In genomic region chr11:78364128-78364751, GRCh38 we compare ENCODE assay signal across 16 cellular contexts. TPM values are rescaled to one million over a fixed set of nuclear protein-coding genes. Genes with fewer than 3 reads are reported as not detected.
DNase-seq lines count a peak whose midpoint lies in the region; ATAC-seq, FAIRE-seq and TF ChIP-seq lines count a peak whose summit lies in the region.
"Had no signal": no experiment of that assay in that cellular context is flagged by ENCODE, and none has a peak within 500 bp of the region (broad histone marks: within the 10 kb centered on the region; RNA-seq: fewer than 3 reads in every experiment).

No MANE protein-coding gene starts in this region.

- peaks cover 31% of the 10 kb centered on the region for H3K4me1 ChIP-seq in HUES6 (ENCODE audit: control insufficient read depth, insufficient read depth, low read length)
- H3K4me1 ChIP-seq in endodermal cell (ENCODE audit: control insufficient read depth, insufficient read depth, low read length), result peaks cover 3% of the 10 kb centered on the region

- H3K36me3 ChIP-seq in HUES6 (ENCODE audit: control insufficient read depth, insufficient read depth, low read length) (no peaks in the 10 kb centered on the region), endodermal cell (ENCODE audit: control insufficient read depth, insufficient read depth, low read length) (no peaks in the 10 kb centered on the region)
- H3K36me3 ChIP-seq: HAP-1, SJCRH30 had no signal

- WGBS in endodermal cell (ENCODE audit: insufficient coverage in 1 of 2, insufficient read length in 1 of 2), 2 experiments, result 76 to 91% methylated on average over 2 to 3 of the region's 3 CpGs

- no peak overlapping the region for H3K9ac ChIP-seq in HUES6 (ENCODE audit: low read length)
- H3K9ac ChIP-seq in endodermal cell (ENCODE audit: extremely low read depth, low read length, poor library complexity, severe bottlenecking), result no peak overlapping the region

- DNase-seq in D721Med (ENCODE audit: insufficient read length, low spot score) (no peak), endodermal cell (no peak), nephron progenitor cell (no peak), GOT3 (lab: John Stamatoyannopoulos, UW) (no peak), HUDEP-2 (lab: John Stamatoyannopoulos, UW; ENCODE audit: unreplicated experiment in 76 of 76) (no peak)
- no peak for DNase-seq in activated CD4-positive, alpha-beta memory T cell treated with anti-CD3 and anti-CD28 coated beads for 36 hours
- DNase-seq: DMS153, NCI-H1417 treated with DMSO at 0.1 percent for 48 hours, NCI-H1930, NCI-H2171, NCI-H748 treated with DMSO at 0.1 percent for 48 hours, SJCRH30 had no signal

- TF ChIP-seq CTCF in D721Med (IDR thresholded peaks at IDR 0.05; ENCODE audit: insufficient read depth, missing control alignments) (no peak), endodermal cell (conservative IDR thresholded peaks at IDR 0.05) (no peak), nephron progenitor cell (IDR thresholded peaks at IDR 0.05) (no peak)

- H3K27ac ChIP-seq in HUES6 (ENCODE audit: low read depth, low read length), result 0 out of 2 replicates have a peak overlapping the region, but pooled peaks have one; percentile 16
- no peak overlapping the region for H3K27ac ChIP-seq in endodermal cell (ENCODE audit: low read depth, low read length)
- H3K27ac ChIP-seq: C4-2B, SJCRH30 had no signal

- H3K4me1 Mint-ChIP-seq in endodermal cell (peaks cover 28% of the 10 kb centered on the region), nephron progenitor cell (peaks cover 6% of the 10 kb centered on the region)
- no peaks in the 10 kb centered on the region for H3K4me1 Mint-ChIP-seq in activated CD4-positive, alpha-beta memory T cell treated with anti-CD3 and anti-CD28 coated beads for 36 hours (ENCODE audit: low read depth)

- H3K9me3 Mint-ChIP-seq in endodermal cell (no peaks in the 10 kb centered on the region), nephron progenitor cell (no peaks in the 10 kb centered on the region)
- H3K9me3 Mint-ChIP-seq in activated CD4-positive, alpha-beta memory T cell treated with anti-CD3 and anti-CD28 coated beads for 36 hours, result no peaks in the 10 kb centered on the region

- ATAC-seq in HG03045 (IDR thresholded peaks at IDR 0.05; ENCODE audit: unreplicated experiment), result no peak

- peak; percentile 44 for FAIRE-seq in D721Med (lab: Jason Lieb, UNC)

- H3K27me3 Mint-ChIP-seq in endodermal cell (ENCODE audit: insufficient read depth) (no peaks in the 10 kb centered on the region), nephron progenitor cell (ENCODE audit: low read depth, poor library complexity) (no peaks in the 10 kb centered on the region)
- H3K27me3 Mint-ChIP-seq in activated CD4-positive, alpha-beta memory T cell treated with anti-CD3 and anti-CD28 coated beads for 36 hours, result no peaks in the 10 kb centered on the region

- intact Hi-C loops in activated CD4-positive, alpha-beta memory T cell treated with anti-CD3 and anti-CD28 coated beads for 36 hours (cut with micrococcal nuclease), result no loop called here

- H3K36me3 Mint-ChIP-seq in endodermal cell (ENCODE audit: low read depth) (peaks cover 5% of the 10 kb centered on the region), nephron progenitor cell (ENCODE audit: low read depth) (no peaks in the 10 kb centered on the region)
- no peaks in the 10 kb centered on the region for H3K36me3 Mint-ChIP-seq in activated CD4-positive, alpha-beta memory T cell treated with anti-CD3 and anti-CD28 coated beads for 36 hours

- H3K9me3 ChIP-seq in HUES6 (ENCODE audit: control insufficient read depth, insufficient read depth, low read depth, low read length) (no peaks in the 10 kb centered on the region), endodermal cell (ENCODE audit: control insufficient read depth, low read length) (no peaks in the 10 kb centered on the region)
- H3K9me3 ChIP-seq: HAP-1, SJCRH30 had no signal

- peak overlapping the region; percentile 12 for H3K27ac Mint-ChIP-seq in endodermal cell
- H3K27ac Mint-ChIP-seq in nephron progenitor cell, result peak overlapping the region; percentile 62
- H3K27ac Mint-ChIP-seq in activated CD4-positive, alpha-beta memory T cell treated with anti-CD3 and anti-CD28 coated beads for 36 hours, result no peak overlapping the region

- no peaks in the 10 kb centered on the region for H3K27me3 ChIP-seq in HUES6 (ENCODE audit: control insufficient read depth, insufficient read depth, low read length)
- no peaks in the 10 kb centered on the region for H3K27me3 ChIP-seq in endodermal cell (ENCODE audit: control insufficient read depth, insufficient read depth, low read length, poor library complexity, severe bottlenecking)
- H3K27me3 ChIP-seq: SJCRH30 had no signal

- POLR2A ChIA-PET in activated CD4-positive, alpha-beta memory T cell treated with anti-CD3 and anti-CD28 coated beads for 36 hours (lab: Charles Lee), result no interaction called here

- no peak overlapping the region for H3K4me3 ChIP-seq in HUES6 (ENCODE audit: low read depth, low read length)
- no peak overlapping the region for H3K4me3 ChIP-seq in endodermal cell (ENCODE audit: low read length)
- H3K4me3 ChIP-seq: HAP-1, SJCRH30 had no signal

- H3K4me3 Mint-ChIP-seq in endodermal cell (no peak overlapping the region), nephron progenitor cell (no peak overlapping the region)
- no peak overlapping the region for H3K4me3 Mint-ChIP-seq in activated CD4-positive, alpha-beta memory T cell treated with anti-CD3 and anti-CD28 coated beads for 36 hours

- CTCF ChIA-PET in activated CD4-positive, alpha-beta memory T cell treated with anti-CD3 and anti-CD28 coated beads for 36 hours (lab: Charles Lee), result interaction anchor here (2.0 kb wide), 1 partner anchor 136 kb away, joined by 6 read pairs; no protein-coding TSS in a partner anchor

RNA-seq across cellular contexts. Expression of gene GAB2, which starts 53.4 kb away (rescaled TPM):
- total RNA-seq in endodermal cell, result 10 to 100 TPM; 26.9 to 62.8 TPM
- 23.2 TPM for polyA plus RNA-seq in endodermal cell (2013, experiment 1 of 2)
- 27.1 TPM for polyA plus RNA-seq in endodermal cell (2013, experiment 2 of 2)
- 10 to 100 TPM in 1 of 2 experiments, 1 to 10 TPM in 1; 8.9 to 11.1 TPM for total RNA-seq in activated CD4-positive, alpha-beta memory T cell treated with anti-CD3 and anti-CD28 coated beads for 36 hours
